In genomic region chr6:146110990-146111389, GRCh38 we compare ENCODE assay signal across 32 cellular contexts.
"Had no signal": no experiment of that assay in that cellular context is flagged by ENCODE, and none has a peak within 500 bp of the region (broad histone marks: within the 10 kb centered on the region; RNA-seq: fewer than 3 reads in every experiment).

No MANE protein-coding gene starts in this region.

- H3K4me1 ChIP-seq: ascending aorta had no signal

- DNase-seq: activated CD4-positive, alpha-beta memory T cell treated with anti-CD3 and anti-CD28 coated beads, Interleukin-2, amount 10 ng/mL, durations not matched to agents 7 days and 5 days; activated CD4-positive, alpha-beta T cell treated with anti-CD3 and anti-CD28 coated beads for 1 hour; activated CD4-positive, alpha-beta T cell treated with anti-CD3 and anti-CD28 coated beads for 36 hours; activated CD4-positive, alpha-beta T cell treated with anti-CD3 and anti-CD28 coated beads for 48 hours; activated CD4-positive, alpha-beta T cell treated with anti-CD3 and anti-CD28 coated beads, Interleukin-2, amount 10 ng/mL, durations not matched to agents 7 days and 5 days; activated CD4-positive, alpha-beta T cell treated with anti-CD3 and anti-CD28 coated beads, Interleukin-2, amount 50 U/mL, for 48 hours; activated CD4-positive, CD25-positive, alpha-beta regulatory T cell; activated CD8-positive, alpha-beta memory T cell treated with anti-CD3 and anti-CD28 coated beads for 24 hours; activated CD8-positive, alpha-beta memory T cell treated with anti-CD3 and anti-CD28 coated beads, Interleukin-2, amount 10 ng/mL, durations not matched to agents 7 days and 5 days; activated CD8-positive, alpha-beta memory T cell treated with anti-CD3 and anti-CD28 coated beads, Interleukin-2, amount 50 U/mL, for 48 hours; activated CD8-positive, alpha-beta T cell treated with anti-CD3 and anti-CD28 coated beads, Interleukin-2, amount 10 ng/mL, durations not matched to agents 7 days and 5 days; activated effector memory CD4-positive, alpha-beta T cell treated with Interleukin-2 at 50 U/mL for 16 hours; activated gamma-delta T cell; activated naive CD4-positive, alpha-beta T cell treated with anti-CD3 and anti-CD28 coated beads, Interleukin-2, amount 10 ng/mL, durations not matched to agents 7 days and 5 days; activated naive CD4-positive, alpha-beta T cell treated with Interleukin-2 at 50 U/mL for 16 hours; activated naive CD8-positive, alpha-beta T cell treated with anti-CD3 and anti-CD28 coated beads, Interleukin-2, amount 10 ng/mL, durations not matched to agents 7 days and 5 days; activated naive CD8-positive, alpha-beta T cell treated with anti-CD3 and anti-CD28 coated beads, Interleukin-2, amount 50 U/mL, for 24 hours; activated T-cell treated with anti-CD3 and anti-CD28 coated beads, Interleukin-2, amount 50 U/mL, for 24 hours; activated T-cell treated with anti-CD3 and anti-CD28 coated beads, Interleukin-2, amount 50 U/mL, for 48 hours; anterior cingulate cortex; caudate nucleus; cerebellar nuclear complex; T-helper 1 cell; T-helper 2 cell; T-helper 9 cell; WERI-Rb-1 had no signal

- H3K36me3 ChIP-seq: ascending aorta, cardiac muscle cell, WERI-Rb-1 had no signal

- H3K27me3 ChIP-seq: ascending aorta, cardiac muscle cell had no signal

- FAIRE-seq: bronchial epithelial cell, TTC549 had no signal

- ATAC-seq: activated CD4-positive, alpha-beta T cell treated with anti-CD3 and anti-CD28 coated beads for 36 hours; activated CD4-positive, CD25-positive, alpha-beta regulatory T cell treated with anti-CD3 and anti-CD28 coated beads, Interleukin-2, amount 50 U/mL, for 24 hours; activated CD8-positive, alpha-beta memory T cell treated with anti-CD3 and anti-CD28 coated beads, Interleukin-2, amount 10 ng/mL, durations not matched to agents 7 days and 5 days; activated CD8-positive, alpha-beta T cell treated with anti-CD3 and anti-CD28 coated beads, Interleukin-2, amount 10 ng/mL, durations not matched to agents 7 days and 5 days; activated naive CD8-positive, alpha-beta T cell treated with anti-CD3 and anti-CD28 coated beads, Interleukin-2, amount 50 U/mL, for 24 hours; WTC11 had no signal

- H3K27ac ChIP-seq: ascending aorta, cardiac muscle cell, WERI-Rb-1 had no signal

- H3K4me3 ChIP-seq: ascending aorta, cardiac muscle cell had no signal
